In genomic region chr10:107022600-107023354, GRCh38 we compare ENCODE assay signal across 17 cellular contexts.
DNase-seq lines count a peak whose midpoint lies in the region; ATAC-seq and TF ChIP-seq lines count a peak whose summit lies in the region.
"Had no signal": no experiment of that assay in that cellular context is flagged by ENCODE, and none has a peak within 500 bp of the region (broad histone marks: within the 10 kb centered on the region; RNA-seq: fewer than 3 reads in every experiment).

No MANE protein-coding gene starts in this region.

- no peaks in the 10 kb centered on the region for H3K4me1 ChIP-seq in adipocyte (ENCODE audit: control insufficient read depth, insufficient read depth, low read length)

- TF ChIP-seq CTCF in neural cell (IDR thresholded peaks at IDR 0.05; ENCODE audit: poor library complexity, severe bottlenecking): no peak

- peak; percentile 3 for DNase-seq in DMS 273 treated with DMSO at 0.1 percent for 48 hours (lab: John Stamatoyannopoulos, UW)
- peak; percentile 61 for DNase-seq in NCI-H69 (lab: John Stamatoyannopoulos, UW)
- peak; percentile 65 for DNase-seq in adipocyte (ENCODE audit: low read depth)
- DNase-seq in stimulated activated CD4-positive, alpha-beta T cell treated with anti-CD3 and anti-CD28 coated beads, Interleukin-2, amount 100 ng/mL, for 24 hours: no peak
- DNase-seq in NCI-H2171 treated with DMSO at 0.1 percent for 48 hours (lab: John Stamatoyannopoulos, UW): no peak
- no peak for DNase-seq in left ventricle myocardium superior
- DNase-seq: AML-193; DMS79; NCI-H1436; NCI-H1930; NCI-H526; NK-92 treated with Interleukin-12 subunit alpha and Interleukin-12 subunit beta, amount 100 ng/mL, for 24 hours; Right ventricle myocardium superior; T-helper 1 cell had no signal

- ATAC-seq in left ventricle myocardium superior: no peak

- H3K36me3 ChIP-seq in adipocyte (ENCODE audit: control insufficient read depth, insufficient read depth, low read length, severe bottlenecking) (no peaks in the 10 kb centered on the region), neural cell (ENCODE audit: insufficient read depth, low read length) (no peaks in the 10 kb centered on the region)

- H3K79me2 ChIP-seq in neural cell (replicated peaks; ENCODE audit: insufficient read depth, low read length): no peaks in the 10 kb centered on the region

- H3K9me3 ChIP-seq in adipocyte (ENCODE audit: control insufficient read depth, low read length) (no peaks in the 10 kb centered on the region), neural cell (ENCODE audit: low read length) (no peaks in the 10 kb centered on the region)

- no peak for TF ChIP-seq RAD21 in neural cell (conservative IDR thresholded peaks at IDR 0.05)

- no peak overlapping the region for H3K4me2 ChIP-seq in neural cell (ENCODE audit: low read length)
- H3K4me2 ChIP-seq: KMS-11 had no signal

- intact Hi-C loops in left ventricle myocardium superior (cut with micrococcal nuclease): no loop called here

- TF ChIP-seq EP300 in neural cell (conservative IDR thresholded peaks at IDR 0.05; ENCODE audit: poor library complexity, severe bottlenecking): peak; percentile 14

- no peak overlapping the region for H3K9ac ChIP-seq in adipocyte (ENCODE audit: low read length)
- H3K9ac ChIP-seq in neural cell (ENCODE audit: low read length): no peak overlapping the region
- H3K9ac ChIP-seq: KMS-11 had no signal

- no peak overlapping the region for H2AFZ ChIP-seq in neural cell (ENCODE audit: low read depth, low read length)

- H3F3A ChIP-seq in neural cell (ENCODE audit: insufficient read depth, low read length, poor library complexity, severe bottlenecking): no peaks in the 10 kb centered on the region

- H3K9me2 ChIP-seq in neural cell (ENCODE audit: insufficient read depth, low read length): no peaks in the 10 kb centered on the region

- no peak overlapping the region for H3K4me3 ChIP-seq in adipocyte (ENCODE audit: low read length)
- H3K4me3 ChIP-seq in neural cell (ENCODE audit: low read length): peak overlapping the region; percentile 31
- H3K4me3 ChIP-seq: SK-N-MC had no signal

- peaks cover 2% of the 10 kb centered on the region for H3K27me3 ChIP-seq in adipocyte (replicated peaks; ENCODE audit: control insufficient read depth, insufficient read depth, low read length)
- no peaks in the 10 kb centered on the region for H3K27me3 ChIP-seq in neural cell (ENCODE audit: insufficient read depth, low read depth, low read length)

- H4K20me1 ChIP-seq in neural cell (ENCODE audit: insufficient read depth): no peaks in the 10 kb centered on the region

- peak overlapping the region; percentile 20 for H3K27ac ChIP-seq in neural cell (ENCODE audit: low read length)
- H3K27ac ChIP-seq: KMS-11, SK-N-MC had no signal

TF ChIP-seq in neural cell, 6 proteins besides CTCF, POLR2A, EP300 and RAD21:
- TF ChIP-seq SMC3 (conservative IDR thresholded peaks at IDR 0.05; ENCODE audit: poor library complexity) (no peak), POLR2AphosphoS5 (IDR thresholded peaks at IDR 0.05) (peak; percentile 85)
TF ChIP-seq in neural cell: peak in this region for 1.

Comparison
In these comparisons a context has a peak if more than half of its experiments do, and no peak if none do; other contexts are left out.
1. DNase-seq: peak in DMS 273 treated with DMSO at 0.1 percent for 48 hours (single experiment), NCI-H69 (single experiment) and adipocyte (single experiment); none in stimulated activated CD4-positive, alpha-beta T cell treated with anti-CD3 and anti-CD28 coated beads, Interleukin-2, amount 100 ng/mL, for 24 hours (0 of 2), NCI-H2171 treated with DMSO at 0.1 percent for 48 hours (single experiment) and left ventricle myocardium superior (single experiment).